ENCODE assay signal across 15 cellular contexts in the genomic region with DNA sequence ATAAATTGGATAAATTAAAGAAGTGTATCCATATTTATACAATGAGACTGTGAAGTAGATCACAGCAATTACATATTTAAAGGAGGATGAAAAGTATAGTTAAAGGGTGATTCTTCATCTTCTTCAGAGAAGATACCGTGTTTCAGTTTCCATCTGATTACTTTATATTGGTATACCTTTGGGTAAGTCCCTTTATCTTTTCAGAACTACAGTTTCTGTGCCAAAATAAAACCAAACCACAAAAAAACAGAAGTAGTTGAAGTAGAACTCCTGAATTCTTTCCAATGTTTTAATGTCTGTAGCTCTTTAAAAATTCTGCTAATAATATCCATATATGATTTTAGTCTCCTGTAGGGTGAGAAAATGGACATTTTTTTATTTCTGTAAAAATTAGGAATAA.
DNase-seq lines count a peak whose midpoint lies in the region; ATAC-seq, FAIRE-seq and TF ChIP-seq lines count a peak whose summit lies in the region.
"Had no signal": no experiment of that assay in that cellular context is flagged by ENCODE, and none has a peak within 500 bp of the region (broad histone marks: within the 10 kb centered on the region; RNA-seq: fewer than 3 reads in every experiment).

No MANE protein-coding gene starts in this region.

- DNase-seq in GM13977 (ENCODE audit: low spot score) (peak; percentile 47), NCI-H2171 treated with DMSO at 0.1 percent for 48 hours (lab: John Stamatoyannopoulos, UW) (no peak), head of caudate nucleus (no peak), frontal cortex (ENCODE audit: low spot score in 2 of 2) (no peak)
- no peak for DNase-seq in stimulated activated CD4-positive, alpha-beta T cell treated with anti-CD3 and anti-CD28 coated beads, Interleukin-4, amount 100 ng/mL, for 1 hour
- DNase-seq: activated CD4-positive, CD25-positive, alpha-beta regulatory T cell treated with anti-CD3 and anti-CD28 coated beads, Interleukin-2, amount 50 U/mL, for 72 hours; DMS79; GOT3; NCI-H345; stimulated activated CD4-positive, alpha-beta T cell treated with anti-CD3 and anti-CD28 coated beads, Interleukin-12 subunit alpha, Interleukin-12 subunit beta, amount 100 ng/mL, for 4 hours had no signal

- intact Hi-C loops in head of caudate nucleus (cut with DNase I) = no loop called here

- in situ Hi-C loops in GM13977 (cut with MboI; ENCODE audit: low pct_unique_long_range_greater_than_20kb, low sequenced_read_pairs, unreplicated experiment) = loop anchor here (25.0 kb wide), 1 partner anchor 343 kb away; no protein-coding TSS in a partner anchor

- no peak for TF ChIP-seq CTCF in GM13977 (IDR thresholded peaks at IDR 0.05; ENCODE audit: extremely low read depth, insufficient read depth, missing control alignments)

- FAIRE-seq in frontal cortex (lab: Jason Lieb, UNC) = no peak
- FAIRE-seq: islet of Langerhans had no signal

- ATAC-seq in GM19463 (IDR thresholded peaks at IDR 0.05; ENCODE audit: unreplicated experiment) = peak; percentile 94
- ATAC-seq in HG02870 (IDR thresholded peaks at IDR 0.05; ENCODE audit: unreplicated experiment) = peak; percentile 98
- ATAC-seq in HG03520 (IDR thresholded peaks at IDR 0.05; ENCODE audit: unreplicated experiment) = peak; percentile 96
- ATAC-seq: Right ventricle myocardium inferior had no signal
